In the genomic region with DNA sequence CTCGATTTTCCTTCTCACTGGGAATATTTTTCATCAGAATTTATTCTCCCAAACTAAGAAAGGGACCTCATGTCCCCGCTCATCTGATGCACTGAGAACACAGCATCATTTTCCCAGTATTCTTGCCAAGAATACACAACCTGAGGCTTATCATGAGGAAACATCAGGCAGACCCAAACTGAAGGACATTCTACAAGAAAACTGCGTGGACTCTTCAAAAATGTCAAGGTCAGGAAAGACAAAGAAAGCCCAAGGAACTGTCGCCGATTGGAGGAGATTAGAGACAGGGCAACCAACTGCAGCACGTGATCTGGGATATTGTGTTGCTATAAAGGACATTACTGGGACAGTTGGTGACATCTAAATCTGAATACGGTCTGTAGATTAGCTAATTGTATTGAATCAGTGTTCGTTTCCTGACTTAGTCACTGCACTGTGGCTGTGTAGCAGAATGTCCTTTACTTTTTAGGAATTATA, we compare ENCODE assay signal across 10 cellular contexts.
DNase-seq lines count a peak whose midpoint lies in the region; ATAC-seq and TF ChIP-seq lines count a peak whose summit lies in the region.
"Had no signal": no experiment of that assay in that cellular context is flagged by ENCODE, and none has a peak within 500 bp of the region (broad histone marks: within the 10 kb centered on the region; RNA-seq: fewer than 3 reads in every experiment).

No MANE protein-coding gene starts in this region.

- intact Hi-C loops in breast epithelium (cut with DNase I; ENCODE audit: low total_unique reads), result loop anchor here (1.0 to 10.0 kb wide), 2 partner anchors 12 to 211 kb away; partner anchors contain the start of gene RRBP1
- intact Hi-C loops in MCF 10A (cut with micrococcal nuclease), result loop anchor here (10.0 kb wide), 1 partner anchor 61 kb away; no protein-coding TSS in a partner anchor
- intact Hi-C loops in aorta (cut with DNase I), result loop anchor here (5.0 to 10.0 kb wide), 7 partner anchors 54 to 394 kb away; partner anchors contain the start of genes BFSP1 (in 1 of the 2) and RRBP1 (in 1 of the 2)

- H4K8ac ChIP-seq in neuronal stem cell (ENCODE audit: low read depth, low read length), result no peak overlapping the region

- peak; percentile 39 for ATAC-seq in aorta (ENCODE audit: low FRiP score)
- no peak for ATAC-seq in HG03442 (IDR thresholded peaks at IDR 0.05; ENCODE audit: unreplicated experiment)

- H4K91ac ChIP-seq in neuronal stem cell (ENCODE audit: low read depth, low read length, poor library complexity), result no peak overlapping the region

- H3K9me3 ChIP-seq in breast epithelium (no peaks in the 10 kb centered on the region), neuronal stem cell (replicated peaks in 1 of 2; ENCODE audit: control insufficient read depth in 2 of 2, insufficient read depth in 1 of 2, low read depth in 1 of 2, low read length in 2 of 2) (peaks cover 2 to 6% of the 10 kb centered on the region in 2 donors), aorta (ENCODE audit: control insufficient read depth, low read length) (no peaks in the 10 kb centered on the region)
- H3K9me3 ChIP-seq: BE2C had no signal

- H3K18ac ChIP-seq in neuronal stem cell (ENCODE audit: low read length), result no peak overlapping the region

- BruUV-seq in MCF 10A (replicated peaks; lab: Mats Ljungman, UMichigan), result no TSS peak

- TF ChIP-seq CTCF in breast epithelium (IDR thresholded peaks at IDR 0.05) (no peak), MCF 10A (IDR thresholded peaks at IDR 0.05; ENCODE audit: unreplicated experiment) (no peak), fibroblast of mammary gland (conservative IDR thresholded peaks at IDR 0.05; ENCODE audit: control insufficient read depth, insufficient read depth, low read depth, low read length) (no peak)

- no peaks in the 10 kb centered on the region for H3K79me1 ChIP-seq in neuronal stem cell (ENCODE audit: low read depth, low read length)

- H3K4me3 Mint-ChIP-seq in MCF 10A (ENCODE audit: unreplicated experiment), result no peak overlapping the region

- H3K23ac ChIP-seq in neuronal stem cell (ENCODE audit: low read depth, low read length, poor library complexity), result no peak overlapping the region

- H2AK5ac ChIP-seq in neuronal stem cell (ENCODE audit: low read depth, low read length), result no peak overlapping the region

- no peak overlapping the region for H3K27ac Mint-ChIP-seq in MCF 10A (ENCODE audit: low read depth, unreplicated experiment)

- peak overlapping the region; percentile 36 for H2AFZ ChIP-seq in neuronal stem cell (ENCODE audit: low read length)

- no peak overlapping the region for H2BK5ac ChIP-seq in neuronal stem cell (ENCODE audit: low read length)

- no peak overlapping the region for H2BK15ac ChIP-seq in neuronal stem cell (ENCODE audit: low read length)

- CTCF ChIA-PET in MCF 10A (lab: Yijun Ruan, JAX), result interaction anchor here (0.7 to 10.7 kb wide), 11 partner anchors 10 to 392 kb away, joined by 3 to 156 read pairs (median 8); partner anchors contain the start of gene RRBP1

- no peaks in the 10 kb centered on the region for H3K36me3 ChIP-seq in breast epithelium
- H3K36me3 ChIP-seq in neuronal stem cell (replicated peaks in 1 of 2; ENCODE audit: control insufficient read depth in 2 of 2, insufficient read depth in 2 of 2, low read length in 2 of 2), result no peaks in the 10 kb centered on the region
- no peaks in the 10 kb centered on the region for H3K36me3 ChIP-seq in aorta (ENCODE audit: control insufficient read depth in 1 of 2, insufficient read depth in 2 of 2, low read length in 1 of 2)
- H3K36me3 ChIP-seq: BE2C had no signal

- H3K27me3 ChIP-seq in breast epithelium (no peaks in the 10 kb centered on the region), neuronal stem cell (ENCODE audit: control insufficient read depth in 3 of 3, insufficient read depth in 3 of 3, low read depth in 1 of 3, low read length in 3 of 3) (peaks cover 0 to 15% (median 8%) of the 10 kb centered on the region in 3 experiments), aorta (ENCODE audit: control insufficient read depth in 1 of 2, insufficient read depth in 2 of 2, low read length in 1 of 2) (no peaks in the 10 kb centered on the region)
- H3K27me3 ChIP-seq: BE2C had no signal

- peaks cover 15% of the 10 kb centered on the region for H3K4me1 Mint-ChIP-seq in MCF 10A (ENCODE audit: insufficient read depth, unreplicated experiment)

- DNase-seq in breast epithelium (ENCODE audit: low spot score in 2 of 2), result no peak
- no peak for DNase-seq in MCF 10A (ENCODE audit: unreplicated experiment)
- DNase-seq in fibroblast of mammary gland (ENCODE audit: low read depth), result peak; percentile 20
- DNase-seq in neuronal stem cell (ENCODE audit: low spot score), result no peak
- no peak for DNase-seq in aorta
- no peak for DNase-seq in stimulated activated naive CD4-positive, alpha-beta T cell (lab: John Stamatoyannopoulos, UW)
- no peak for DNase-seq in islet precursor cell
- DNase-seq: BE2C, NCI-H1417 treated with DMSO at 0.1 percent for 48 hours had no signal

- H3K27ac ChIP-seq in breast epithelium (peak overlapping the region; percentile 89 to 94), neuronal stem cell (replicated peaks; ENCODE audit: low read length) (no peak overlapping the region), aorta (ENCODE audit: low read depth in 1 of 2, low read length in 2 of 2) (no peak overlapping the region)

- no peaks in the 10 kb centered on the region for H3K4me1 ChIP-seq in breast epithelium
- H3K4me1 ChIP-seq in neuronal stem cell (ENCODE audit: control insufficient read depth in 2 of 2, insufficient read depth in 1 of 2, low read depth in 1 of 2, low read length in 2 of 2), result peaks cover 4 to 10% of the 10 kb centered on the region in 2 donors
- H3K4me1 ChIP-seq in aorta (ENCODE audit: control insufficient read depth in 1 of 2, insufficient read depth in 2 of 2, low read length in 2 of 2), result no peaks in the 10 kb centered on the region

- H3K4me2 ChIP-seq in neuronal stem cell (ENCODE audit: insufficient read depth, low read length, poor library complexity, severe bottlenecking), result no peak overlapping the region

- H3K4me3 ChIP-seq in breast epithelium, result peak overlapping the region in 2 of 3 donors; percentile 52 to 65
- no peak overlapping the region for H3K4me3 ChIP-seq in fibroblast of mammary gland (ENCODE audit: control insufficient read depth, low read depth, low read length)
- no peak overlapping the region for H3K4me3 ChIP-seq in neuronal stem cell (ENCODE audit: low read length in 2 of 2)
- H3K4me3 ChIP-seq in aorta (ENCODE audit: low read length in 2 of 2), result no peak overlapping the region

- TF ChIP-seq POLR2A in breast epithelium (IDR thresholded peaks at IDR 0.05), result no peak

- WGBS in neuronal stem cell (ENCODE audit: extremely low coverage in 2 of 2, insufficient read length in 2 of 2, insufficient replicate concordance in 1 of 2), 2 donors, result no CpG with 5 or more reads among the region's 8 CpGs
- WGBS in aorta, 2 donors, result 11 to 14% methylated on average over 8 of the region's 8 CpGs

- H3K27me3 Mint-ChIP-seq in MCF 10A (ENCODE audit: insufficient read depth, unreplicated experiment), result no peaks in the 10 kb centered on the region

- H3K9me3 Mint-ChIP-seq in MCF 10A (ENCODE audit: unreplicated experiment), result no peaks in the 10 kb centered on the region

- no peak overlapping the region for H3K4ac ChIP-seq in neuronal stem cell (ENCODE audit: low read length)

- H3K36me3 Mint-ChIP-seq in MCF 10A (ENCODE audit: insufficient read depth, unreplicated experiment), result no peaks in the 10 kb centered on the region

- POLR2A ChIA-PET in MCF 10A (lab: Yijun Ruan, JAX), result interaction anchor here (1.2 to 4.4 kb wide), 2 partner anchors 216 to 285 kb away, joined by 3 to 46 read pairs; partner anchors contain the start of gene RRBP1

- H2BK120ac ChIP-seq in neuronal stem cell (ENCODE audit: low read depth, low read length), result no peak overlapping the region

- no peak overlapping the region for H3K14ac ChIP-seq in neuronal stem cell (ENCODE audit: low read length)

- no peak overlapping the region for H2BK12ac ChIP-seq in neuronal stem cell (ENCODE audit: low read length)

- no peak overlapping the region for H3K9ac ChIP-seq in neuronal stem cell (ENCODE audit: low read depth, low read length, poor library complexity)

Comparison
In these comparisons a context has a peak if more than half of its experiments do, and no peak if none do; other contexts are left out.
1. H3K27ac ChIP-seq: peak in breast epithelium (2 of 2); none in neuronal stem cell (single experiment) and aorta (0 of 2).
2. H3K4me3 ChIP-seq: peak in breast epithelium (2 of 3); none in fibroblast of mammary gland (single experiment), neuronal stem cell (0 of 2) and aorta (0 of 2).